In the genomic region with DNA sequence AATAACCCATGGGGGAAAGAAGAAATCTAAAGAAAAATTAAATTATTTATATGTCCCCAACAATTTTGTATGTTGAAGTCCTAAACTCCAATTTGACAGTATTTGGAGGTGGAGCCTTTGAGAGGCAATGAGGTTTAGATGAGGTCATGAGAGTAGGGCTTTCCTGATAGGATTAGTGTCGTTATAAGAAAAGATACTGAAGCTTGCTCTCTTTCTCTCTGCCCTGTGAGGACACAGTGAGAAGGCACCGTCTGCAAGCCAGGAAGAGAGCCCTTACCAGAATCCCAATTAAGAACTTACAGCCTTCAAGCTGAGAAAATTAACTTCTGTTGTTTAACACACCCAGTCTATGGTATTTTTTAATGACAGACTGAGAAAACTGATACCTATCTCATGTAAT, we compare ENCODE assay signal across 1 cellular context.
TF ChIP-seq lines count a peak whose summit lies in the region.

No MANE protein-coding gene starts in this region.

TF ChIP-seq in WTC11, 78 proteins besides CTCF, POLR2A, EP300 and RAD21 (continued from another document):
- TF ChIP-seq, protein P1, sequence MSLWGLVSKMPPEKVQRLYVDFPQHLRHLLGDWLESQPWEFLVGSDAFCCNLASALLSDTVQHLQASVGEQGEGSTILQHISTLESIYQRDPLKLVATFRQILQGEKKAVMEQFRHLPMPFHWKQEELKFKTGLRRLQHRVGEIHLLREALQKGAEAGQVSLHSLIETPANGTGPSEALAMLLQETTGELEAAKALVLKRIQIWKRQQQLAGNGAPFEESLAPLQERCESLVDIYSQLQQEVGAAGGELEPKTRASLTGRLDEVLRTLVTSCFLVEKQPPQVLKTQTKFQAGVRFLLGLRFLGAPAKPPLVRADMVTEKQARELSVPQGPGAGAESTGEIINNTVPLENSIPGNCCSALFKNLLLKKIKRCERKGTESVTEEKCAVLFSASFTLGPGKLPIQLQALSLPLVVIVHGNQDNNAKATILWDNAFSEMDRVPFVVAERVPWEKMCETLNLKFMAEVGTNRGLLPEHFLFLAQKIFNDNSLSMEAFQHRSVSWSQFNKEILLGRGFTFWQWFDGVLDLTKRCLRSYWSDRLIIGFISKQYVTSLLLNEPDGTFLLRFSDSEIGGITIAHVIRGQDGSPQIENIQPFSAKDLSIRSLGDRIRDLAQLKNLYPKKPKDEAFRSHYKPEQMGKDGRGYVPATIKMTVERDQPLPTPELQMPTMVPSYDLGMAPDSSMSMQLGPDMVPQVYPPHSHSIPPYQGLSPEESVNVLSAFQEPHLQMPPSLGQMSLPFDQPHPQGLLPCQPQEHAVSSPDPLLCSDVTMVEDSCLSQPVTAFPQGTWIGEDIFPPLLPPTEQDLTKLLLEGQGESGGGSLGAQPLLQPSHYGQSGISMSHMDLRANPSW (CRISPR knock-in tag; conservative IDR thresholded peaks at IDR 0.05; ENCODE audit: low read depth) = no peak
- TF ChIP-seq RORB (CRISPR knock-in tag; IDR thresholded peaks at IDR 0.05) (no peak), CREM (CRISPR knock-in tag; IDR thresholded peaks at IDR 0.05) (no peak), CREB1 (CRISPR knock-in tag; IDR thresholded peaks at IDR 0.05) (no peak)
- TF ChIP-seq, protein P2, sequence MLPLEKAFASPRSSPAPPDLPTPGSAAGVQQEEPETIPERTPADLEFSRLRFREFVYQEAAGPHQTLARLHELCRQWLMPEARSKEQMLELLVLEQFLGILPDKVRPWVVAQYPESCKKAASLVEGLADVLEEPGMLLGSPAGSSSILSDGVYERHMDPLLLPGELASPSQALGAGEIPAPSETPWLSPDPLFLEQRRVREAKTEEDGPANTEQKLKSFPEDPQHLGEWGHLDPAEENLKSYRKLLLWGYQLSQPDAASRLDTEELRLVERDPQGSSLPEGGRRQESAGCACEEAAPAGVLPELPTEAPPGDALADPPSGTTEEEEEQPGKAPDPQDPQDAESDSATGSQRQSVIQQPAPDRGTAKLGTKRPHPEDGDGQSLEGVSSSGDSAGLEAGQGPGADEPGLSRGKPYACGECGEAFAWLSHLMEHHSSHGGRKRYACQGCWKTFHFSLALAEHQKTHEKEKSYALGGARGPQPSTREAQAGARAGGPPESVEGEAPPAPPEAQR (CRISPR knock-in tag; IDR thresholded peaks at IDR 0.05) = no peak
